ENCODE assay signal across 1 cellular context in the genomic region with DNA sequence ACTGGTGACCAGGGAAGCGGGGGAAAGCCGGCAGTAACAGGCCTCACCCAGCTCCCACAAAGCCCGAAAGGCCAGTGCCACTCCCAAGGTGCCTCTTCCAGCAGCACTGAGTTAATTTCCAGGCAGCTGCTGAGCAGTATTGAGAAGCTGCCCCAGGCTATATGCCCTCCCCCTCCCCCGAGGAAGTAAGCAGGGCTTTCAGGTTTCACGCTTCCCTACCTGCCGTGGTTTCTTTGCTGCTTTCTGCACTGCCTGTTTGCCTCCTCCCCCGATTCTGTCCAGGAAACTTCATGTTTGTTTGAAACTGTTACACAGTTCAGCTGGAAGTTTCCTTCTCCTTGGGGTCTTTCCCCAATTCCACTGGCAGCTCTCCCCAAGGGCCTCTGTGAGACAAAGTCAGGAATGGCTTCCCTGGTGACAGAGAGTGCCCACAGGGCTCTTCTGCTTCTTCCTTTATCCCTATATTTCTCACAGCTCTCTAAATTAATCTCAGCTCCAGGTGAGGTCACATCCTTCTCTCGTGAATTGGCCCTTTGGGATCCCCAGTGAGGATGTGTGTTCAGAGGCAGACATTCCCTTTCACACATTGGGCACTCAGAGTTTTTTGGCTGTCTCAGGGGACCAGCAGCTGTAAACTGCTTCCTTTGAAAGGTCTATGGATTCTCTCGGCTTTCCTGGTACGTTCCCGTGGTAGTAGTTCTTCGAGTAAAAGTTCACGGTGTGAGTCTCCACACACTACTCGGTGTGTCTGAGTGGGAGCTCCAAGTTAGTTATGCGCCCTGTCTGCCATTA.
TF ChIP-seq lines count a peak whose summit lies in the region.

No MANE protein-coding gene starts in this region.

TF ChIP-seq in GM12878, 131 proteins besides CTCF, POLR2A, EP300 and RAD21 (continued from another document):
- TF ChIP-seq, protein P1, sequence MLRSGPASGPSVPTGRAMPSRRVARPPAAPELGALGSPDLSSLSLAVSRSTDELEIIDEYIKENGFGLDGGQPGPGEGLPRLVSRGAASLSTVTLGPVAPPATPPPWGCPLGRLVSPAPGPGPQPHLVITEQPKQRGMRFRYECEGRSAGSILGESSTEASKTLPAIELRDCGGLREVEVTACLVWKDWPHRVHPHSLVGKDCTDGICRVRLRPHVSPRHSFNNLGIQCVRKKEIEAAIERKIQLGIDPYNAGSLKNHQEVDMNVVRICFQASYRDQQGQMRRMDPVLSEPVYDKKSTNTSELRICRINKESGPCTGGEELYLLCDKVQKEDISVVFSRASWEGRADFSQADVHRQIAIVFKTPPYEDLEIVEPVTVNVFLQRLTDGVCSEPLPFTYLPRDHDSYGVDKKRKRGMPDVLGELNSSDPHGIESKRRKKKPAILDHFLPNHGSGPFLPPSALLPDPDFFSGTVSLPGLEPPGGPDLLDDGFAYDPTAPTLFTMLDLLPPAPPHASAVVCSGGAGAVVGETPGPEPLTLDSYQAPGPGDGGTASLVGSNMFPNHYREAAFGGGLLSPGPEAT (IDR thresholded peaks at IDR 0.05; ENCODE audit: low read depth): 0 out of 2 replicates have a peak, but pooled peaks have one; percentile 47
- TF ChIP-seq CBX5 (IDR thresholded peaks at IDR 0.05; ENCODE audit: low read depth): 0 out of 2 replicates have a peak, but pooled peaks have one; percentile 57
- peak; percentile 54 for TF ChIP-seq MEF2B (IDR thresholded peaks at IDR 0.05; ENCODE audit: partially characterized antibody, poor library complexity, severe bottlenecking)
- peak; percentile 96 for TF ChIP-seq PAX5 (IDR thresholded peaks at IDR 0.05; ENCODE audit: borderline replicate concordance, low read depth, low read length)
- TF ChIP-seq SPI1 (IDR thresholded peaks at IDR 0.05; ENCODE audit: borderline replicate concordance, insufficient read depth, low read depth, low read length): peak; percentile 19; the same call in 1 of the 2 replicates
- no peak for TF ChIP-seq TARDBP (IDR thresholded peaks at IDR 0.05; ENCODE audit: borderline replicate concordance)
- TF ChIP-seq EED (IDR thresholded peaks at IDR 0.05; ENCODE audit: low read depth): peak; percentile 66; the same call in 1 of the 2 replicates
TF ChIP-seq in GM12878: peak in this region for 12.
